10 cellular contexts compared by ENCODE assay signal in the genomic region with DNA sequence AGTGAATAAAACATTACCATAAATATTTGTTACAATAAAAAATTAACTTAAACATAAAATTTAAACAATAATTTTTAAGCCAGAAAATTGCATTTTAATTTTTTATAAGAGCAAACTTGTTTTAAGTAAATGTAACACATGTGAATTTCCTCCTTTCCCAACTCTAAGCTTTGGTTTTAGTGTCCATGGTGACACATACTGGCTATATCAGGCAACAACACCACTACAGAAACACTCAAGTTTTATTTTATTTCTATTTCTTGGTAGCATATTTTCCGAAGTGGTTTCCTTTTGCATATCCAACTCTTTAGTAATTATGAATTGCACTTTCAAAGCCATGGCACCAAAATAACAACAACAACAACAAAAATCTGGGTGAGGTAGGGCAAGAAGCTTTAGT. TPM values are rescaled to one million over a fixed set of nuclear protein-coding genes. Genes with fewer than 3 reads are reported as not detected.
A peak's percentile ranks its signal among the peaks of the same experiment; 100 is the strongest.
DNase-seq lines count a peak whose midpoint lies in the region; ATAC-seq, FAIRE-seq and TF ChIP-seq lines count a peak whose summit lies in the region.
"Had no signal": no experiment of that assay in that cellular context is flagged by ENCODE, and none has a peak within 500 bp of the region (broad histone marks: within the 10 kb centered on the region; RNA-seq: fewer than 3 reads in every experiment).

No MANE protein-coding gene starts in this region.

- peaks cover 50% of the 10 kb centered on the region for H3K4me1 Mint-ChIP-seq in activated CD8-positive, alpha-beta memory T cell treated with anti-CD3 and anti-CD28 coated beads, Interleukin-2, amount 10 ng/mL, durations not matched to agents 7 days and 5 days

- H3F3A ChIP-seq in PC-3 (ENCODE audit: low read length, unreplicated experiment): no peaks in the 10 kb centered on the region

- H3K27me3 ChIP-seq in PC-3 (ENCODE audit: low read length) (peaks cover 68% of the 10 kb centered on the region), small intestine (ENCODE audit: control insufficient read depth in 2 of 2, insufficient read depth in 2 of 2, low read length in 2 of 2) (peaks cover 0 to 6% of the 10 kb centered on the region in 2 donors), uterus (peaks cover 0 to 24% of the 10 kb centered on the region in 2 donors)

- CTCF ChIA-PET in activated CD8-positive, alpha-beta memory T cell treated with anti-CD3 and anti-CD28 coated beads, Interleukin-2, amount 10 ng/mL, durations not matched to agents 7 days and 5 days (lab: Charles Lee): interaction anchor here (0.9 to 9.2 kb wide), 15 partner anchors 12 to 858 kb away, joined by 3 to 161 read pairs (median 5); no protein-coding TSS in a partner anchor
- CTCF ChIA-PET in PC-3 (lab: Charles Lee): interaction anchor here (1.0 kb wide), 1 partner anchor 859 kb away, joined by 4 read pairs; no protein-coding TSS in a partner anchor

- TF ChIP-seq POLR2A in uterus (IDR thresholded peaks at IDR 0.05): no peak

- TF ChIP-seq CTCF in PC-3 (conservative IDR thresholded peaks at IDR 0.05; ENCODE audit: low read depth, low read length) (peak; percentile 39; the same call in 1 of the 2 replicates), uterus (IDR thresholded peaks at IDR 0.05) (no peak)

- H3K27ac Mint-ChIP-seq in activated CD8-positive, alpha-beta memory T cell treated with anti-CD3 and anti-CD28 coated beads, Interleukin-2, amount 10 ng/mL, durations not matched to agents 7 days and 5 days: peak overlapping the region; percentile 44

- H4K20me1 ChIP-seq in PC-3 (ENCODE audit: low read length): no peaks in the 10 kb centered on the region

- intact Hi-C loops in PC-3 (cut with micrococcal nuclease): loop anchor here (1.0 kb wide), 1 partner anchor 859 kb away; no protein-coding TSS in a partner anchor
- intact Hi-C loops in uterus (cut with DNase I; ENCODE audit: low total_unique reads): no loop called here

- 18 to 28% (median 26%) methylated on average over 1 of the region's 1 CpG for WGBS in small intestine, 3 donors

- peaks cover 4% of the 10 kb centered on the region for H3K9me3 Mint-ChIP-seq in activated CD8-positive, alpha-beta memory T cell treated with anti-CD3 and anti-CD28 coated beads, Interleukin-2, amount 10 ng/mL, durations not matched to agents 7 days and 5 days (ENCODE audit: low read depth)

- ATAC-seq in activated CD8-positive, alpha-beta memory T cell treated with anti-CD3 and anti-CD28 coated beads, Interleukin-2, amount 10 ng/mL, durations not matched to agents 7 days and 5 days: no peak
- no peak for ATAC-seq in PC-3

- no peak overlapping the region for H3K4me2 ChIP-seq in PC-3 (ENCODE audit: low read length)

- no peak overlapping the region for H3K27ac ChIP-seq in PC-3 (ENCODE audit: low read length)
- no peak overlapping the region for H3K27ac ChIP-seq in small intestine (ENCODE audit: low read depth in 1 of 2, low read length in 1 of 2)
- no peak overlapping the region for H3K27ac ChIP-seq in uterus

- H2AFZ ChIP-seq in PC-3 (ENCODE audit: low read length): no peak overlapping the region

- H3K36me3 Mint-ChIP-seq in activated CD8-positive, alpha-beta memory T cell treated with anti-CD3 and anti-CD28 coated beads, Interleukin-2, amount 10 ng/mL, durations not matched to agents 7 days and 5 days: peaks cover 16% of the 10 kb centered on the region

- H3K9ac ChIP-seq in PC-3 (ENCODE audit: low read length): no peak overlapping the region

- peak overlapping the region; percentile 90 for H3K4me3 Mint-ChIP-seq in activated CD8-positive, alpha-beta memory T cell treated with anti-CD3 and anti-CD28 coated beads, Interleukin-2, amount 10 ng/mL, durations not matched to agents 7 days and 5 days

- H3K36me3 ChIP-seq in PC-3 (ENCODE audit: low read depth, low read length) (no peaks in the 10 kb centered on the region), small intestine (ENCODE audit: control insufficient read depth in 2 of 2, insufficient read depth in 2 of 2, low read length in 2 of 2) (no peaks in the 10 kb centered on the region), uterus (no peaks in the 10 kb centered on the region)

- H3K4me3 ChIP-seq in PC-3 (ENCODE audit: low read length) (no peak overlapping the region), small intestine (ENCODE audit: low read depth in 1 of 2, low read length in 2 of 2) (no peak overlapping the region), uterus (no peak overlapping the region)

- no peaks in the 10 kb centered on the region for H3K79me2 ChIP-seq in PC-3 (ENCODE audit: low read length)

- H3K9me3 ChIP-seq in PC-3 (ENCODE audit: low read length): no peaks in the 10 kb centered on the region
- no peaks in the 10 kb centered on the region for H3K9me3 ChIP-seq in small intestine (ENCODE audit: control insufficient read depth, low read depth)
- no peaks in the 10 kb centered on the region for H3K9me3 ChIP-seq in uterus

- H3K27me3 Mint-ChIP-seq in activated CD8-positive, alpha-beta memory T cell treated with anti-CD3 and anti-CD28 coated beads, Interleukin-2, amount 10 ng/mL, durations not matched to agents 7 days and 5 days: peaks cover 18% of the 10 kb centered on the region

- no peak for DNase-seq in activated CD8-positive, alpha-beta memory T cell treated with anti-CD3 and anti-CD28 coated beads, Interleukin-2, amount 10 ng/mL, durations not matched to agents 7 days and 5 days
- no peak for DNase-seq in activated CD8-positive, alpha-beta memory T cell treated with anti-CD3 and anti-CD28 coated beads, Interleukin-2, amount 50 U/mL, for 4 hours
- peak; percentile 39 for DNase-seq in PC-3
- DNase-seq in small intestine: peak; percentile 48
- DNase-seq in NCI-H2171 treated with DMSO at 0.1 percent for 48 hours (lab: John Stamatoyannopoulos, UW): no peak
- no peak for DNase-seq in stimulated activated CD4-positive, alpha-beta T cell treated with anti-CD3 and anti-CD28 coated beads, Interleukin-4, amount 100 ng/mL, for 24 hours
- DNase-seq in uterus: no peak
- DNase-seq: effector CD8-positive, alpha-beta T cell; RPMI8226 had no signal

- no TSS peak for BruUV-seq in PC-3 (replicated peaks; lab: Mats Ljungman, UMichigan)

- no peaks in the 10 kb centered on the region for H3K9me2 ChIP-seq in PC-3 (replicated peaks; ENCODE audit: low read length)

- H3K4me1 ChIP-seq in PC-3 (ENCODE audit: insufficient read depth, low read length) (peaks cover 15% of the 10 kb centered on the region), small intestine (ENCODE audit: control insufficient read depth in 2 of 2, insufficient read depth in 1 of 2, low read depth in 1 of 2, low read length in 1 of 2) (peaks cover 0 to 3% of the 10 kb centered on the region in 2 donors), uterus (peaks cover 0 to 8% of the 10 kb centered on the region in 2 donors)

- POLR2A ChIA-PET in PC-3 (lab: Charles Lee; ENCODE audit: unreplicated experiment): no interaction called here

- FAIRE-seq in endometrium (lab: Jason Lieb, UNC) (peak; percentile 93), small intestine (lab: Jason Lieb, UNC) (peak; percentile 55)

RNA-seq across cellular contexts. Expression of a gene that starts 2.2 kb away (rescaled TPM):
- total RNA-seq in activated CD8-positive, alpha-beta memory T cell treated with anti-CD3 and anti-CD28 coated beads, Interleukin-2, amount 10 ng/mL, durations not matched to agents 7 days and 5 days: 10 to 100 TPM; 22.7 to 76.9 TPM
- 0.80 TPM in 1 of 2 replicates, not detected in the other for total RNA-seq in PC-3 (2014; rRNA removed)
- polyA plus RNA-seq in small intestine: 10 to 100 TPM in 2 of 3 donors, 1 to 10 TPM in 1; 4.4 to 29.1 (median 25.1) TPM
- total RNA-seq in uterus: 10 to 100 TPM in 1 of 4 donors, 1 to 10 TPM in 1, under 1 TPM in 1, not detected in 1; 0.29 to 34.6 (median 1.3) TPM

Comparison
In these comparisons a context has a peak if more than half of its experiments do, and no peak if none do; other contexts are left out.
1. DNase-seq: peak in PC-3 (single experiment) and small intestine (single experiment); none in activated CD8-positive, alpha-beta memory T cell treated with anti-CD3 and anti-CD28 coated beads, Interleukin-2, amount 10 ng/mL, durations not matched to agents 7 days and 5 days (single experiment), activated CD8-positive, alpha-beta memory T cell treated with anti-CD3 and anti-CD28 coated beads, Interleukin-2, amount 50 U/mL, for 4 hours (single experiment), NCI-H2171 treated with DMSO at 0.1 percent for 48 hours (single experiment), stimulated activated CD4-positive, alpha-beta T cell treated with anti-CD3 and anti-CD28 coated beads, Interleukin-4, amount 100 ng/mL, for 24 hours (single experiment) and uterus (0 of 2).